Comparison of ENCODE assay signal across 1 cellular context in the genomic region with DNA sequence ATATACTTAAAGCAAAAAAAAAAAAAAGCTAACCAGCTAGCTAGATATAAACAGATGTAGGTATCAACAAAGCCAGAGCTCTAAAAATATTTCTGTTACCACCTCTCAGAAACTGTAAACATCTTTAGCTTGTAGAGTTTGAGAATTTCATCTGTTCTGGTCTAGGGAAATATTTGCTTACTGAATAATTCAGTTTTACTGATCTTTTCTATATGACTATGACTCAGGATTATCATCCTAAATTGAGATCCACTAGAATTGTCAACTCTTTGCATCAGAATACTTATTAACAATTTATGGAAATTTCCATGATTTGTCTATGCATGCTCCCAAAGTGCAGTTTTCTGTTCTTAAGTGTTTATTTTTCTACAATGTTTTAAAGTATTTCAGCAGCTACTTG.
TF ChIP-seq lines count a peak whose summit lies in the region.

No MANE protein-coding gene starts in this region.

TF ChIP-seq in GM23338, 12 proteins besides CTCF, POLR2A, EP300 and RAD21 (continued from another document):
- TF ChIP-seq, protein P1, sequence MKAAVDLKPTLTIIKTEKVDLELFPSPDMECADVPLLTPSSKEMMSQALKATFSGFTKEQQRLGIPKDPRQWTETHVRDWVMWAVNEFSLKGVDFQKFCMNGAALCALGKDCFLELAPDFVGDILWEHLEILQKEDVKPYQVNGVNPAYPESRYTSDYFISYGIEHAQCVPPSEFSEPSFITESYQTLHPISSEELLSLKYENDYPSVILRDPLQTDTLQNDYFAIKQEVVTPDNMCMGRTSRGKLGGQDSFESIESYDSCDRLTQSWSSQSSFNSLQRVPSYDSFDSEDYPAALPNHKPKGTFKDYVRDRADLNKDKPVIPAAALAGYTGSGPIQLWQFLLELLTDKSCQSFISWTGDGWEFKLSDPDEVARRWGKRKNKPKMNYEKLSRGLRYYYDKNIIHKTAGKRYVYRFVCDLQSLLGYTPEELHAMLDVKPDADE (IDR thresholded peaks at IDR 0.05): no peak
- TF ChIP-seq EZH2phosphoT487 (IDR thresholded peaks at IDR 0.05; ENCODE audit: unreplicated experiment): no peak
- TF ChIP-seq, protein P2, sequence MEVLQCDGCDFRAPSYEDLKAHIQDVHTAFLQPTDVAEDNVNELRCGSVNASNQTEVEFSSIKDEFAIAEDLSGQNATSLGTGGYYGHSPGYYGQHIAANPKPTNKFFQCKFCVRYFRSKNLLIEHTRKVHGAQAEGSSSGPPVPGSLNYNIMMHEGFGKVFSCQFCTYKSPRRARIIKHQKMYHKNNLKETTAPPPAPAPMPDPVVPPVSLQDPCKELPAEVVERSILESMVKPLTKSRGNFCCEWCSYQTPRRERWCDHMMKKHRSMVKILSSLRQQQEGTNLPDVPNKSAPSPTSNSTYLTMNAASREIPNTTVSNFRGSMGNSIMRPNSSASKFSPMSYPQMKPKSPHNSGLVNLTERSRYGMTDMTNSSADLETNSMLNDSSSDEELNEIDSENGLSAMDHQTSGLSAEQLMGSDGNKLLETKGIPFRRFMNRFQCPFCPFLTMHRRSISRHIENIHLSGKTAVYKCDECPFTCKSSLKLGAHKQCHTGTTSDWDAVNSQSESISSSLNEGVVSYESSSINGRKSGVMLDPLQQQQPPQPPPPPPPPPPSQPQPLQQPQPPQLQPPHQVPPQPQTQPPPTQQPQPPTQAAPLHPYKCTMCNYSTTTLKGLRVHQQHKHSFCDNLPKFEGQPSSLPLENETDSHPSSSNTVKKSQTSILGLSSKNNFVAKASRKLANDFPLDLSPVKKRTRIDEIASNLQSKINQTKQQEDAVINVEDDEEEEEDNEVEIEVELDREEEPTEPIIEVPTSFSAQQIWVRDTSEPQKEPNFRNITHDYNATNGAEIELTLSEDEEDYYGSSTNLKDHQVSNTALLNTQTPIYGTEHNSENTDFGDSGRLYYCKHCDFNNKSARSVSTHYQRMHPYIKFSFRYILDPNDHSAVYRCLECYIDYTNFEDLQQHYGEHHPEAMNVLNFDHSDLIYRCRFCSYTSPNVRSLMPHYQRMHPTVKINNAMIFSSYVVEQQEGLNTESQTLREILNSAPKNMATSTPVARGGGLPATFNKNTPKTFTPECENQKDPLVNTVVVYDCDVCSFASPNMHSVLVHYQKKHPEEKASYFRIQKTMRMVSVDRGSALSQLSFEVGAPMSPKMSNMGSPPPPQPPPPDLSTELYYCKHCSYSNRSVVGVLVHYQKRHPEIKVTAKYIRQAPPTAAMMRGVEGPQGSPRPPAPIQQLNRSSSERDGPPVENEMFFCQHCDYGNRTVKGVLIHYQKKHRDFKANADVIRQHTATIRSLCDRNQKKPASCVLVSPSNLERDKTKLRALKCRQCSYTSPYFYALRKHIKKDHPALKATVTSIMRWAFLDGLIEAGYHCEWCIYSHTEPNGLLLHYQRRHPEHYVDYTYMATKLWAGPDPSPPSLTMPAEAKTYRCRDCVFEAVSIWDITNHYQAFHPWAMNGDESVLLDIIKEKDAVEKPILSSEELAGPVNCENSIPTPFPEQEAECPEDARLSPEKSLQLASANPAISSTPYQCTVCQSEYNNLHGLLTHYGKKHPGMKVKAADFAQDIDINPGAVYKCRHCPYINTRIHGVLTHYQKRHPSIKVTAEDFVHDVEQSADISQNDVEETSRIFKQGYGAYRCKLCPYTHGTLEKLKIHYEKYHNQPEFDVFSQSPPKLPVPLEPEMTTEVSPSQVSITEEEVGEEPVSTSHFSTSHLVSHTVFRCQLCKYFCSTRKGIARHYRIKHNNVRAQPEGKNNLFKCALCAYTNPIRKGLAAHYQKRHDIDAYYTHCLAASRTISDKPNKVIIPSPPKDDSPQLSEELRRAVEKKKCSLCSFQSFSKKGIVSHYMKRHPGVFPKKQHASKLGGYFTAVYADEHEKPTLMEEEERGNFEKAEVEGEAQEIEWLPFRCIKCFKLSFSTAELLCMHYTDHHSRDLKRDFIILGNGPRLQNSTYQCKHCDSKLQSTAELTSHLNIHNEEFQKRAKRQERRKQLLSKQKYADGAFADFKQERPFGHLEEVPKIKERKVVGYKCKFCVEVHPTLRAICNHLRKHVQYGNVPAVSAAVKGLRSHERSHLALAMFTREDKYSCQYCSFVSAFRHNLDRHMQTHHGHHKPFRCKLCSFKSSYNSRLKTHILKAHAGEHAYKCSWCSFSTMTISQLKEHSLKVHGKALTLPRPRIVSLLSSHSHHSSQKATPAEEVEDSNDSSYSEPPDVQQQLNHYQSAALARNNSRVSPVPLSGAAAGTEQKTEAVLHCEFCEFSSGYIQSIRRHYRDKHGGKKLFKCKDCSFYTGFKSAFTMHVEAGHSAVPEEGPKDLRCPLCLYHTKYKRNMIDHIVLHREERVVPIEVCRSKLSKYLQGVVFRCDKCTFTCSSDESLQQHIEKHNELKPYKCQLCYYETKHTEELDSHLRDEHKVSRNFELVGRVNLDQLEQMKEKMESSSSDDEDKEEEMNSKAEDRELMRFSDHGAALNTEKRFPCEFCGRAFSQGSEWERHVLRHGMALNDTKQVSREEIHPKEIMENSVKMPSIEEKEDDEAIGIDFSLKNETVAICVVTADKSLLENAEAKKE (CRISPR knock-in tag; IDR thresholded peaks at IDR 0.05): no peak
- no peak for TF ChIP-seq ZNF114 (CRISPR knock-in tag; IDR thresholded peaks at IDR 0.05)
- TF ChIP-seq NANOG (IDR thresholded peaks at IDR 0.05; ENCODE audit: borderline replicate concordance): no peak
- TF ChIP-seq, protein P3, sequence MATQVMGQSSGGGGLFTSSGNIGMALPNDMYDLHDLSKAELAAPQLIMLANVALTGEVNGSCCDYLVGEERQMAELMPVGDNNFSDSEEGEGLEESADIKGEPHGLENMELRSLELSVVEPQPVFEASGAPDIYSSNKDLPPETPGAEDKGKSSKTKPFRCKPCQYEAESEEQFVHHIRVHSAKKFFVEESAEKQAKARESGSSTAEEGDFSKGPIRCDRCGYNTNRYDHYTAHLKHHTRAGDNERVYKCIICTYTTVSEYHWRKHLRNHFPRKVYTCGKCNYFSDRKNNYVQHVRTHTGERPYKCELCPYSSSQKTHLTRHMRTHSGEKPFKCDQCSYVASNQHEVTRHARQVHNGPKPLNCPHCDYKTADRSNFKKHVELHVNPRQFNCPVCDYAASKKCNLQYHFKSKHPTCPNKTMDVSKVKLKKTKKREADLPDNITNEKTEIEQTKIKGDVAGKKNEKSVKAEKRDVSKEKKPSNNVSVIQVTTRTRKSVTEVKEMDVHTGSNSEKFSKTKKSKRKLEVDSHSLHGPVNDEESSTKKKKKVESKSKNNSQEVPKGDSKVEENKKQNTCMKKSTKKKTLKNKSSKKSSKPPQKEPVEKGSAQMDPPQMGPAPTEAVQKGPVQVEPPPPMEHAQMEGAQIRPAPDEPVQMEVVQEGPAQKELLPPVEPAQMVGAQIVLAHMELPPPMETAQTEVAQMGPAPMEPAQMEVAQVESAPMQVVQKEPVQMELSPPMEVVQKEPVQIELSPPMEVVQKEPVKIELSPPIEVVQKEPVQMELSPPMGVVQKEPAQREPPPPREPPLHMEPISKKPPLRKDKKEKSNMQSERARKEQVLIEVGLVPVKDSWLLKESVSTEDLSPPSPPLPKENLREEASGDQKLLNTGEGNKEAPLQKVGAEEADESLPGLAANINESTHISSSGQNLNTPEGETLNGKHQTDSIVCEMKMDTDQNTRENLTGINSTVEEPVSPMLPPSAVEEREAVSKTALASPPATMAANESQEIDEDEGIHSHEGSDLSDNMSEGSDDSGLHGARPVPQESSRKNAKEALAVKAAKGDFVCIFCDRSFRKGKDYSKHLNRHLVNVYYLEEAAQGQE (IDR thresholded peaks at IDR 0.05; ENCODE audit: unreplicated experiment): no peak
- no peak for TF ChIP-seq JUNB (IDR thresholded peaks at IDR 0.05; ENCODE audit: unreplicated experiment)
- no peak for TF ChIP-seq EZH2 (IDR thresholded peaks at IDR 0.05; ENCODE audit: low read depth, unreplicated experiment)
- TF ChIP-seq POLR2AphosphoS5 (IDR thresholded peaks at IDR 0.05; ENCODE audit: low read depth): no peak
